ENCODE assay signal across 16 cellular contexts in the genomic region with DNA sequence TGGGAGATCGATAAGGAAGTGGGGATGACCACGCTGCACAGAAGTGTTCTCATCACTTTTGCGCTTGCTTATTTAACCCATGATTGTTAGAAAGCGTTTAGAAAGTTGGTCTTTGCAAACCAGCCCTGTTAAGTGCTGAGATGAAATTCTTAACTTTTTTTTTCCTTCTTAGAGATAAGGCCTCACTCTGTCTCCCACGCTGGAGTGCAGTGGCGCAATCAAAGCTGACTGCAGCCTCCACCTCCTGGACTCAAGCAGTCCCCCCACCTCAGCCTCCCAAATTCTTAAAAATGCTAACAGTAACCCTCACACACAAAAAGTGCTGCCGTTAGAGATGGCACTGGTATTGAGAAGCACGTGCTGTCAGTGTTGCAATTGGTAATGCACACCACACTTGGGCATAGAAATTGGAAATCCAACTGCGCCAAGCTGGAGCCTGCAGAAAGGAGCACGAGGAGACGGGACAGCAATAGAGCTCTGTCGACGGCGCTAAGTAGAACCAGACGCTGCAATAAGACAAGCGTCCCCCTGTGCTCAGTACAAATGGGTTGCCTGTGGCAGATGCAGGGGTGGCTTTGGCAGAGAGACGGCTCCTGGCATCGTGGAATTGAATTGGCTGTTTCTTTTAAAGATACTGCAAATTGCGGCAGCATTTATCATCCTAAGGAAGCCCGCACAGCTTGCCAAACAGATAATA.
"Had no signal": no experiment of that assay in that cellular context is flagged by ENCODE, and none has a peak within 500 bp of the region (broad histone marks: within the 10 kb centered on the region; RNA-seq: fewer than 3 reads in every experiment).

No MANE protein-coding gene starts in this region.

- DNase-seq: activated CD4-positive, alpha-beta T cell treated with anti-CD3 and anti-CD28 coated beads, Interleukin-2, amount 50 U/mL, for 1 hour; activated CD4-positive, CD25-positive, alpha-beta regulatory T cell; activated naive CD4-positive, alpha-beta T cell treated with anti-CD3 and anti-CD28 coated beads, Interleukin-2, amount 50 U/mL, for 16 hours; activated T-cell treated with anti-CD3 and anti-CD28 coated beads for 4 hours; effector CD8-positive, alpha-beta T cell; immature natural killer cell; left cardiac atrium; mucosa of descending colon; naive thymus-derived CD8-positive, alpha-beta T cell; stimulated activated CD4-positive, alpha-beta T cell treated with anti-CD3 and anti-CD28 coated beads, Interleukin-4, amount 100 ng/mL, for 1 hour; stimulated activated CD8-positive, alpha-beta memory T cell treated with anti-CD3 and anti-CD28 coated beads, Interleukin-4, amount 100 ng/mL, for 48 hours; stimulated activated naive CD8-positive, alpha-beta T cell treated with anti-CD3 and anti-CD28 coated beads, Interleukin-15, amount 100 ng/mL, for 72 hours; T-helper 2 cell; thyroid gland had no signal

- H3K27ac Mint-ChIP-seq: naive thymus-derived CD8-positive, alpha-beta T cell; stimulated activated naive CD8-positive, alpha-beta T cell treated with anti-CD3 and anti-CD28 coated beads, Interleukin-15, amount 100 ng/mL, for 72 hours had no signal

- H3K36me3 Mint-ChIP-seq: immature natural killer cell had no signal

- H3K27me3 ChIP-seq: neutrophil, thyroid gland, vagina had no signal

- H3K4me3 Mint-ChIP-seq: immature natural killer cell; naive thymus-derived CD8-positive, alpha-beta T cell; stimulated activated naive CD8-positive, alpha-beta T cell treated with anti-CD3 and anti-CD28 coated beads, Interleukin-15, amount 100 ng/mL, for 72 hours had no signal

- H3K27ac ChIP-seq: neutrophil, thyroid gland, vagina had no signal

- H3K9me3 Mint-ChIP-seq: immature natural killer cell; stimulated activated naive CD8-positive, alpha-beta T cell treated with anti-CD3 and anti-CD28 coated beads, Interleukin-15, amount 100 ng/mL, for 72 hours had no signal

- ATAC-seq: mucosa of descending colon; naive thymus-derived CD8-positive, alpha-beta T cell; stimulated activated naive CD8-positive, alpha-beta T cell treated with anti-CD3 and anti-CD28 coated beads, Interleukin-15, amount 100 ng/mL, for 72 hours had no signal

- H3K27me3 Mint-ChIP-seq: naive thymus-derived CD8-positive, alpha-beta T cell; stimulated activated naive CD8-positive, alpha-beta T cell treated with anti-CD3 and anti-CD28 coated beads, Interleukin-15, amount 100 ng/mL, for 72 hours had no signal
